In genomic region chr3:69079269-69080159, GRCh38 we compare ENCODE assay signal across 8 cellular contexts. TPM values are rescaled to one million over a fixed set of nuclear protein-coding genes. Genes with fewer than 3 reads are reported as not detected.
A peak's percentile ranks its signal among the peaks of the same experiment; 100 is the strongest.
DNase-seq lines count a peak whose midpoint lies in the region; ATAC-seq and TF ChIP-seq lines count a peak whose summit lies in the region.

No MANE protein-coding gene starts in this region.

- peak overlapping the region; percentile 75 for H3K9ac ChIP-seq in iPS-20b (ENCODE audit: low read depth, low read length)

- DNase-seq in activated CD8-positive, alpha-beta memory T cell treated with anti-CD3 and anti-CD28 coated beads for 24 hours, result peak; percentile 72
- DNase-seq in activated CD8-positive, alpha-beta memory T cell treated with anti-CD3 and anti-CD28 coated beads, Interleukin-2, amount 50 U/mL, for 4 hours, result no peak
- DNase-seq in astrocyte of the cerebellum (ENCODE audit: low read depth) (no peak), spleen (peak; percentile 91)
- no peak for DNase-seq in stimulated activated naive CD4-positive, alpha-beta T cell treated with Interleukin-2 at 50 U/mL for 16 hours (lab: John Stamatoyannopoulos, UW)

- intact Hi-C loops in spleen (cut with DNase I; ENCODE audit: low total_unique reads), result no loop called here

- H3K36me3 ChIP-seq in KOPT-K1 (ENCODE audit: insufficient read depth, low read length) (peaks cover 17% of the 10 kb centered on the region), iPS-20b (ENCODE audit: insufficient read depth, low read depth, low read length) (peaks cover under 1% of the 10 kb centered on the region; the same call in 1 of the 2 replicates), spleen (peaks cover 0 to 26% (median 8%) of the 10 kb centered on the region in 6 donors)

- WGBS in spleen, 5 donors, result 4 to 9% (median 6%) methylated on average over 13 to 28 of the region's 29 CpGs

- in situ Hi-C loops in astrocyte of the cerebellum (cut with HindIII; ENCODE audit: low sequenced_read_pairs), result no loop called here

- ATAC-seq in HG02938 (IDR thresholded peaks at IDR 0.05; ENCODE audit: unreplicated experiment), result no peak

- TF ChIP-seq POLR2A in spleen (IDR thresholded peaks at IDR 0.05), result no peak

- TF ChIP-seq CTCF in astrocyte of the cerebellum (IDR thresholded peaks at IDR 0.05; ENCODE audit: low read depth, low read length, missing control alignments) (no peak), spleen (IDR thresholded peaks at IDR 0.05 in 8 of 11, conservative IDR thresholded peaks at IDR 0.05 in 3 of 11) (no peak)

- H3K27ac ChIP-seq in KOPT-K1 (ENCODE audit: low read depth, low read length, poor library complexity, severe bottlenecking), result peak overlapping the region; percentile 72
- H3K27ac ChIP-seq in iPS-20b (ENCODE audit: low read length), result no peak overlapping the region
- H3K27ac ChIP-seq in spleen, result peak overlapping the region; percentile 74 to 96 (median 90)

- peaks cover 15% of the 10 kb centered on the region for H3K4me1 ChIP-seq in iPS-20b (ENCODE audit: insufficient read depth, low read length)
- peaks cover 50 to 90% (median 72%) of the 10 kb centered on the region in 6 donors for H3K4me1 ChIP-seq in spleen

- H3K9me3 ChIP-seq in KOPT-K1 (ENCODE audit: insufficient read depth, low read length, poor library complexity, severe bottlenecking) (no peaks in the 10 kb centered on the region), iPS-20b (ENCODE audit: insufficient read depth, low read depth, low read length) (no peaks in the 10 kb centered on the region), spleen (no peaks in the 10 kb centered on the region)

- H3K4me3 ChIP-seq in astrocyte of the cerebellum (ENCODE audit: low read depth, low read length) (peak overlapping the region; percentile 74), iPS-20b (ENCODE audit: low read length) (peak overlapping the region; percentile 82), spleen (peak overlapping the region; percentile 78 to 99 (median 86))

- H3K27me3 ChIP-seq in iPS-20b (ENCODE audit: insufficient read depth, low read length) (no peaks in the 10 kb centered on the region), spleen (replicated peaks in 1 of 7) (no peaks in the 10 kb centered on the region)

RNA-seq across cellular contexts. Expression of gene UBA3, which starts 0.7 kb away (rescaled TPM):
- 100 to 1,000 TPM in 1 of 7 donors, 10 to 100 TPM in 6; 61.3 to 101 (median 74.9) TPM for total RNA-seq in spleen
- polyA plus RNA-seq in spleen, result 10 to 100 TPM; 50.2 to 58.4 (median 56.5) TPM

RNA-seq across cellular contexts. Expression of gene ARL6IP5, which starts 5.2 kb away (rescaled TPM):
- 100 to 1,000 TPM; 107 to 148 (median 128) TPM for total RNA-seq in spleen
- polyA plus RNA-seq in spleen, result 100 to 1,000 TPM; 106 to 126 (median 124) TPM

RNA-seq across cellular contexts. Expression of gene TMF1, which starts 27.4 kb away (rescaled TPM):
- 10 to 100 TPM; 35.1 to 43.4 (median 38.0) TPM for total RNA-seq in spleen
- 1 to 10 TPM; 7.5 to 7.7 (median 7.5) TPM for polyA plus RNA-seq in spleen

RNA-seq across cellular contexts. Expression of gene LMOD3, which starts 42.9 kb away (rescaled TPM):
- total RNA-seq in spleen, result 1 to 10 TPM in 1 of 7 donors, under 1 TPM in 5, not detected in 1; 0.10 to 1.2 (median 0.40) TPM
- polyA plus RNA-seq in spleen, result under 1 TPM; 0.10 to 0.26 (median 0.14) TPM

Comparison
In these comparisons a context has a peak if more than half of its experiments do, and no peak if none do; other contexts are left out.
1. DNase-seq: peak in activated CD8-positive, alpha-beta memory T cell treated with anti-CD3 and anti-CD28 coated beads for 24 hours (single experiment) and spleen (single experiment); none in activated CD8-positive, alpha-beta memory T cell treated with anti-CD3 and anti-CD28 coated beads, Interleukin-2, amount 50 U/mL, for 4 hours (single experiment), astrocyte of the cerebellum (single experiment) and stimulated activated naive CD4-positive, alpha-beta T cell treated with Interleukin-2 at 50 U/mL for 16 hours (single experiment).
2. Peak in every context shown above with its lines, with median percentiles within 50 percentile points of each other: H3K4me3 ChIP-seq.